Comparison of ENCODE assay signal across 21 cellular contexts in genomic region chr1:227749916-227750710, GRCh38. TPM values are rescaled to one million over a fixed set of nuclear protein-coding genes. Genes with fewer than 3 reads are reported as not detected.
DNase-seq lines count a peak whose midpoint lies in the region; ATAC-seq, FAIRE-seq and TF ChIP-seq lines count a peak whose summit lies in the region.
"Had no signal": no experiment of that assay in that cellular context is flagged by ENCODE, and none has a peak within 500 bp of the region (broad histone marks: within the 10 kb centered on the region; RNA-seq: fewer than 3 reads in every experiment).

No MANE protein-coding gene starts in this region.

- H2AK5ac ChIP-seq in H1 (ENCODE audit: low read depth, low read length): no peak overlapping the region

- WGBS in H1 (ENCODE audit: extremely low coverage in 1 of 2, insufficient coverage in 1 of 2, insufficient read length in 1 of 2, insufficient replicate concordance in 2 of 2, low coverage in 1 of 2, low lambda C conversion rate in 2 of 2, missing lambda C conversion rate in 1 of 2), 2 experiments: 85% methylated on average over 19 of the region's 19 CpGs; no CpG with 5 or more reads in 1 of the 2 experiments
- WGBS in transverse colon (ENCODE audit: low coverage in 1 of 2), 2 donors: 80 to 93% methylated on average over 3 to 17 of the region's 19 CpGs

- H3K36me3 ChIP-seq in H1 (ENCODE audit: control insufficient read depth in 2 of 4, insufficient read depth in 4 of 4, low read length in 3 of 4): peaks cover 0 to 9% (median 3%) of the 10 kb centered on the region in 4 experiments; a peak in 6 of 8 replicates
- H3K36me3 ChIP-seq in muscle layer of colon (ENCODE audit: insufficient read depth, low read length): peaks cover 6% of the 10 kb centered on the region
- H3K36me3 ChIP-seq in transverse colon: no peaks in the 10 kb centered on the region

- POLR2A ChIA-PET in RWPE1 (lab: Yijun Ruan, JAX; ENCODE audit: low non-redundant PET) (no interaction called here), H1 (lab: Charles Lee; ENCODE audit: partially characterized antibody) (no interaction called here)

- H3K56ac ChIP-seq in H1 (replicated peaks; ENCODE audit: insufficient read length, low read depth, low read length): no peak overlapping the region

- no peaks in the 10 kb centered on the region for H3K9me3 ChIP-seq in H1 (ENCODE audit: insufficient read depth in 2 of 2, low read depth in 1 of 2, low read length in 1 of 2)
- no peaks in the 10 kb centered on the region for H3K9me3 ChIP-seq in muscle layer of colon (ENCODE audit: low read length)
- H3K9me3 ChIP-seq in transverse colon: no peaks in the 10 kb centered on the region
- H3K9me3 ChIP-seq: esophagus squamous epithelium, SK-N-SH had no signal

- 0 out of 2 replicates have a peak overlapping the region, but pooled peaks have one; percentile 7 for H4K8ac ChIP-seq in H1 (ENCODE audit: extremely low read depth, insufficient read depth, low read length)

- intact Hi-C loops in transverse colon (cut with DNase I; ENCODE audit: low total_unique reads): no loop called here

- no peaks in the 10 kb centered on the region for H3K23me2 ChIP-seq in H1 (ENCODE audit: low read depth, low read length)

- peaks cover 4 to 69% of the 10 kb centered on the region in 2 experiments; a peak in 3 of 4 replicates for H3K79me2 ChIP-seq in H1 (ENCODE audit: control insufficient read depth in 1 of 2, insufficient read depth in 2 of 2, low read length in 2 of 2)

- no peak overlapping the region; the same call in 1 of the 2 replicates for H2BK5ac ChIP-seq in H1 (ENCODE audit: low read depth, low read length)

- no peak for FAIRE-seq in H1 (lab: Jason Lieb, UNC)
- FAIRE-seq: astrocyte, RCC 7860 had no signal

- no peak overlapping the region for H4K5ac ChIP-seq in H1 (ENCODE audit: insufficient read length, low read depth, low read length)

- H2BK12ac ChIP-seq in H1 (ENCODE audit: low read depth, low read length): no peak overlapping the region

- DNase-seq in RWPE1 (ENCODE audit: low spot score): no peak
- no peak for DNase-seq in H1 (ENCODE audit: low read depth in 1 of 2, low spot score in 2 of 2)
- DNase-seq in transverse colon: no peak
- DNase-seq in GDM1 (lab: John Stamatoyannopoulos, UW): no peak
- DNase-seq in middle frontal gyrus (ENCODE audit: extremely low spot score, low spot score): no peak
- DNase-seq: activated CD4-positive, CD25-positive, alpha-beta regulatory T cell; activated T-cell treated with anti-CD3 and anti-CD28 coated beads, Interleukin-2, amount 50 U/mL, for 48 hours; DMS79 treated with DMSO at 0.1 percent for 48 hours; effector CD8-positive, alpha-beta T cell; esophagus squamous epithelium; Karpas-422; NCI-H187 treated with DMSO at 0.1 percent for 48 hours; NCI-H345; SK-N-SH; stimulated activated CD8-positive, alpha-beta memory T cell treated with anti-CD3 and anti-CD28 coated beads, Interleukin-4, amount 100 ng/mL, for 48 hours; T1000 had no signal

- CTCF ChIA-PET in RWPE1 (lab: Yijun Ruan, JAX): interaction anchor here (0.6 to 0.8 kb wide), 3 partner anchors 13 to 296 kb away, joined by 3 to 4 read pairs (median 4); no protein-coding TSS in a partner anchor
- CTCF ChIA-PET in H1 (lab: Charles Lee; ENCODE audit: partially characterized antibody): interaction anchor here (0.6 to 2.0 kb wide), 4 partner anchors 19 to 269 kb away, joined by 3 to 7 read pairs (median 4); no protein-coding TSS in a partner anchor

- ATAC-seq in HG02938 (IDR thresholded peaks at IDR 0.05; ENCODE audit: unreplicated experiment): no peak
- ATAC-seq: GM23338 had no signal

- no peak overlapping the region for H3K14ac ChIP-seq in H1 (ENCODE audit: insufficient read length)

- no peaks in the 10 kb centered on the region for H3K27me3 ChIP-seq in H1 (replicated peaks in 1 of 4; ENCODE audit: control insufficient read depth in 3 of 4, extremely low read depth in 1 of 4, insufficient read depth in 3 of 4, low read length in 3 of 4)
- no peaks in the 10 kb centered on the region for H3K27me3 ChIP-seq in muscle layer of colon (ENCODE audit: control insufficient read depth in 1 of 2, insufficient read depth in 2 of 2, low read length in 2 of 2)
- no peaks in the 10 kb centered on the region for H3K27me3 ChIP-seq in transverse colon
- H3K27me3 ChIP-seq: esophagus squamous epithelium had no signal

- H4K20me1 ChIP-seq in H1 (replicated peaks in 1 of 2; ENCODE audit: control insufficient read depth in 1 of 2, insufficient read depth in 2 of 2, low read length in 2 of 2): peaks cover 20 to 31% of the 10 kb centered on the region in 2 experiments

- TF ChIP-seq CTCF in RWPE1 (conservative IDR thresholded peaks at IDR 0.05; ENCODE audit: low read depth): no peak
- no peak for TF ChIP-seq CTCF in H1 (IDR thresholded peaks at IDR 0.05; ENCODE audit: control extremely low read depth in 1 of 3, insufficient read depth in 1 of 3, low read depth in 1 of 3, low read length in 3 of 3)
- no peak for TF ChIP-seq CTCF in transverse colon (IDR thresholded peaks at IDR 0.05)

- TF ChIP-seq EP300 in H1 (IDR thresholded peaks at IDR 0.05; ENCODE audit: borderline replicate concordance in 1 of 2, low read depth in 2 of 2, low read length in 2 of 2) (no peak), transverse colon (IDR thresholded peaks at IDR 0.05; ENCODE audit: low read depth) (no peak)

- in situ Hi-C loops in transverse colon (cut with MboI; ENCODE audit: low pct_ligation_motif_present in 1 of 4, low pct_unique_long_range_greater_than_20kb in 1 of 4, low sequenced_read_pairs in 3 of 4): loop anchor here in 1 of 4 donors (25.0 kb wide), 1 partner anchor 187 kb away; the partner anchor contains the start of gene WNT9A

- no peak overlapping the region for H3K9ac ChIP-seq in H1 (replicated peaks in 1 of 4; ENCODE audit: extremely low read depth in 1 of 4, low read depth in 3 of 4, low read length in 3 of 4)
- H3K9ac ChIP-seq in muscle layer of colon (ENCODE audit: low read length): peak overlapping the region; percentile 3
- H3K9ac ChIP-seq: SK-N-SH had no signal

- no peak overlapping the region for H3K4me2 ChIP-seq in H1 (ENCODE audit: insufficient read depth in 1 of 2, low read depth in 2 of 2, low read length in 2 of 2)
- H3K4me2 ChIP-seq: GM23338, SK-N-SH had no signal

- peak overlapping the region; percentile 7; the same call in 1 of the 2 replicates for H3K27ac ChIP-seq in RWPE1
- H3K27ac ChIP-seq in H1 (ENCODE audit: low read depth, low read length): no peak overlapping the region
- H3K27ac ChIP-seq in muscle layer of colon (ENCODE audit: low read depth, low read length): peak overlapping the region; percentile 83
- peak overlapping the region; percentile 48 to 90 (median 68) for H3K27ac ChIP-seq in transverse colon

- H3K4me3 ChIP-seq in H1 (ENCODE audit: extremely low read depth in 1 of 4, insufficient read depth in 2 of 4, low read depth in 3 of 4, low read length in 4 of 4) (no peak overlapping the region), muscle layer of colon (ENCODE audit: low read depth in 1 of 2, low read length in 2 of 2) (no peak overlapping the region), transverse colon (no peak overlapping the region)
- H3K4me3 ChIP-seq: esophagus squamous epithelium, GM23338 had no signal

- no peak overlapping the region for H2BK15ac ChIP-seq in H1 (ENCODE audit: low read length)

- H3K4ac ChIP-seq in H1 (replicated peaks; ENCODE audit: insufficient read length, low read depth, low read length): no peak overlapping the region

- no peak overlapping the region for H3K18ac ChIP-seq in H1 (ENCODE audit: extremely low read depth, low read length)

- no peak overlapping the region for H2BK120ac ChIP-seq in H1 (replicated peaks; ENCODE audit: low read depth, low read length)

- H3K23ac ChIP-seq in H1 (ENCODE audit: insufficient read length): no peak overlapping the region

- no peak overlapping the region for H4K91ac ChIP-seq in H1 (replicated peaks; ENCODE audit: insufficient read length, low read length)

- peaks cover 25% of the 10 kb centered on the region for H3K79me1 ChIP-seq in H1 (ENCODE audit: low read depth, low read length)

- no peaks in the 10 kb centered on the region for H3K4me1 ChIP-seq in H1 (replicated peaks in 1 of 4; ENCODE audit: control insufficient read depth in 3 of 4, insufficient read depth in 4 of 4, low read length in 3 of 4)
- H3K4me1 ChIP-seq in muscle layer of colon (ENCODE audit: insufficient read depth, low read length): peaks cover 58% of the 10 kb centered on the region
- peaks cover 23 to 46% (median 27%) of the 10 kb centered on the region in 4 donors for H3K4me1 ChIP-seq in transverse colon

- no peak overlapping the region for H2AFZ ChIP-seq in H1 (ENCODE audit: low read length)
- H2AFZ ChIP-seq: GM23338 had no signal

- no peak for TF ChIP-seq RAD21 in H1 (IDR thresholded peaks at IDR 0.05 in 1 of 2, conservative IDR thresholded peaks at IDR 0.05 in 1 of 2; ENCODE audit: low read depth in 2 of 2, low read length in 2 of 2)

- H2BK20ac ChIP-seq in H1 (ENCODE audit: low read length): no peak overlapping the region

- TF ChIP-seq POLR2A in H1 (IDR thresholded peaks at IDR 0.05; ENCODE audit: control extremely low read depth in 1 of 2, low read depth in 2 of 2, low read length in 2 of 2): no peak
- no peak for TF ChIP-seq POLR2A in transverse colon (IDR thresholded peaks at IDR 0.05)

TF ChIP-seq in H1, 55 proteins besides CTCF, POLR2A, EP300 and RAD21 (continues in another document):
- no peak for TF ChIP-seq RBBP5 (IDR thresholded peaks at IDR 0.05; ENCODE audit: borderline replicate concordance, low read depth, low read length)

RNA-seq across cellular contexts. Expression of gene SNAP47, which starts 14.9 kb away (rescaled TPM):
- total RNA-seq in H1 (2021; fragmentation: NEBNext Ultra II Directional; extraction: Animal tissue kit (Norgen Biotek cat#: 25700)): 34.5 and 42.2 TPM in 2 replicates
- polyA plus RNA-seq in H1 (2011; rRNA removed): 37.6 and 50.6 TPM in 2 replicates
- 49.1 TPM for polyA plus RNA-seq in H1 (2011; cell fraction: cytosol; rRNA removed)
- polyA plus RNA-seq in H1 (2011; cell fraction: nucleus; rRNA removed): 50.5 TPM
- 35.1 to 40.8 TPM (median 39.9 TPM) in 4 replicates for polyA plus RNA-seq in H1 (2012, experiment 1 of 2)
- polyA plus RNA-seq in H1 (2012, experiment 2 of 2): 46.2 TPM
- 20.2 TPM for polyA plus RNA-seq in H1 (2013, experiment 1 of 2)
- 20.5 TPM for polyA plus RNA-seq in H1 (2013, experiment 2 of 2)
- 38.0 and 45.5 TPM in 2 replicates for polyA minus RNA-seq in H1 (2011; rRNA and poly(A)+ RNA removed)
- 21.7 TPM for polyA minus RNA-seq in H1 (2011; cell fraction: cytosol; rRNA and poly(A)+ RNA removed)
- polyA minus RNA-seq in H1 (2011; cell fraction: nucleus; rRNA and poly(A)+ RNA removed): 58.7 TPM
- total RNA-seq in transverse colon: 10 to 100 TPM; 24.1 to 49.0 (median 38.4) TPM

RNA-seq across cellular contexts. Expression of gene JMJD4, which starts 15.0 kb away (rescaled TPM):
- total RNA-seq in H1 (2021; fragmentation: NEBNext Ultra II Directional; extraction: Animal tissue kit (Norgen Biotek cat#: 25700)): 13.0 and 13.2 TPM in 2 replicates
- polyA plus RNA-seq in H1 (2011; rRNA removed): 23.3 and 34.0 TPM in 2 replicates
- polyA plus RNA-seq in H1 (2011; cell fraction: cytosol; rRNA removed): 16.8 TPM
- 32.3 TPM for polyA plus RNA-seq in H1 (2011; cell fraction: nucleus; rRNA removed)
- polyA plus RNA-seq in H1 (2012, experiment 1 of 2): 7.5 to 14.7 TPM (median 13.9 TPM) in 4 replicates
- 14.4 TPM for polyA plus RNA-seq in H1 (2012, experiment 2 of 2)
- polyA plus RNA-seq in H1 (2013, experiment 1 of 2): 6.7 TPM
- 6.6 TPM for polyA plus RNA-seq in H1 (2013, experiment 2 of 2)
- polyA minus RNA-seq in H1 (2011; rRNA and poly(A)+ RNA removed): 28.2 and 34.3 TPM in 2 replicates
- polyA minus RNA-seq in H1 (2011; cell fraction: cytosol; rRNA and poly(A)+ RNA removed): 14.8 TPM
- polyA minus RNA-seq in H1 (2011; cell fraction: nucleus; rRNA and poly(A)+ RNA removed): 83.8 TPM
- 10 to 100 TPM in 3 of 4 donors, 1 to 10 TPM in 1; 6.8 to 52.7 (median 19.8) TPM for total RNA-seq in transverse colon
